Comparison of ENCODE assay signal across 12 cellular contexts in genomic region chr2:47155091-47155876, GRCh38. TPM values are rescaled to one million over a fixed set of nuclear protein-coding genes. Genes with fewer than 3 reads are reported as not detected.
DNase-seq lines count a peak whose midpoint lies in the region; ATAC-seq, FAIRE-seq and TF ChIP-seq lines count a peak whose summit lies in the region.
"Had no signal": no experiment of that assay in that cellular context is flagged by ENCODE, and none has a peak within 500 bp of the region (broad histone marks: within the 10 kb centered on the region; RNA-seq: fewer than 3 reads in every experiment).

TSS of gene STPG4 (minus strand) at chr2:47155308. CDS start at chr2:47155251, 57 bp downstream.

- POLR2A ChIA-PET in activated CD4-positive, alpha-beta memory T cell treated with anti-CD3 and anti-CD28 coated beads, Interleukin-2, amount 10 ng/mL, durations not matched to agents 7 days and 5 days (lab: Charles Lee) = interaction anchor here (1.7 kb wide), 1 partner anchor 17 kb away, joined by 6 read pairs; no protein-coding TSS in a partner anchor
- POLR2A ChIA-PET in activated CD4-positive, alpha-beta memory T cell treated with anti-CD3 and anti-CD28 coated beads for 36 hours (lab: Charles Lee) = no interaction called here

- no peaks in the 10 kb centered on the region for H3K9me3 Mint-ChIP-seq in activated CD4-positive, alpha-beta memory T cell treated with anti-CD3 and anti-CD28 coated beads, Interleukin-2, amount 10 ng/mL, durations not matched to agents 7 days and 5 days
- no peaks in the 10 kb centered on the region for H3K9me3 Mint-ChIP-seq in activated CD4-positive, alpha-beta memory T cell treated with anti-CD3 and anti-CD28 coated beads for 36 hours
- H3K9me3 Mint-ChIP-seq in central memory CD8-positive, alpha-beta T cell = no peaks in the 10 kb centered on the region
- H3K9me3 Mint-ChIP-seq in progenitor cell of endocrine pancreas (ENCODE audit: low read depth) = no peaks in the 10 kb centered on the region

- ATAC-seq in HG03460 (IDR thresholded peaks at IDR 0.05; ENCODE audit: unreplicated experiment) (peak; percentile 64), HG02763 (IDR thresholded peaks at IDR 0.05; ENCODE audit: unreplicated experiment) (no peak)
- peak; percentile 81 for ATAC-seq in central memory CD8-positive, alpha-beta T cell (replicated peaks; ENCODE audit: extremely low read depth, poor library complexity, severe bottlenecking)
- ATAC-seq: left lobe of liver had no signal

- H3K4me3 ChIP-seq in transverse colon = no peak within 1 kb of the TSS

- no peaks in the 10 kb centered on the region for H3K27me3 Mint-ChIP-seq in activated CD4-positive, alpha-beta memory T cell treated with anti-CD3 and anti-CD28 coated beads, Interleukin-2, amount 10 ng/mL, durations not matched to agents 7 days and 5 days
- no peaks in the 10 kb centered on the region for H3K27me3 Mint-ChIP-seq in activated CD4-positive, alpha-beta memory T cell treated with anti-CD3 and anti-CD28 coated beads for 36 hours
- H3K27me3 Mint-ChIP-seq in central memory CD8-positive, alpha-beta T cell = no peaks in the 10 kb centered on the region
- no peaks in the 10 kb centered on the region for H3K27me3 Mint-ChIP-seq in progenitor cell of endocrine pancreas

- in situ Hi-C loops in transverse colon (cut with MboI; ENCODE audit: low pct_ligation_motif_present in 1 of 4, low pct_unique_long_range_greater_than_20kb in 1 of 4, low sequenced_read_pairs in 3 of 4) = loop anchor here in 1 of 4 donors (25.0 kb wide), 1 partner anchor 143 kb away; no protein-coding TSS in a partner anchor

- H3K27me3 ChIP-seq in transverse colon = no peaks in the 10 kb centered on the region

- no peak within 1 kb of the TSS for H3K4me3 Mint-ChIP-seq in activated CD4-positive, alpha-beta memory T cell treated with anti-CD3 and anti-CD28 coated beads, Interleukin-2, amount 10 ng/mL, durations not matched to agents 7 days and 5 days
- H3K4me3 Mint-ChIP-seq in activated CD4-positive, alpha-beta memory T cell treated with anti-CD3 and anti-CD28 coated beads for 36 hours = no peak within 1 kb of the TSS
- peak within 1 kb of the TSS; percentile 5 for H3K4me3 Mint-ChIP-seq in central memory CD8-positive, alpha-beta T cell
- no peak within 1 kb of the TSS for H3K4me3 Mint-ChIP-seq in progenitor cell of endocrine pancreas (ENCODE audit: low read depth)

- CTCF ChIA-PET in activated CD4-positive, alpha-beta memory T cell treated with anti-CD3 and anti-CD28 coated beads, Interleukin-2, amount 10 ng/mL, durations not matched to agents 7 days and 5 days (lab: Charles Lee) = no interaction called here
- CTCF ChIA-PET in activated CD4-positive, alpha-beta memory T cell treated with anti-CD3 and anti-CD28 coated beads for 36 hours (lab: Charles Lee) = interaction anchor here (1.0 kb wide), 1 partner anchor 116 kb away, joined by 4 read pairs; no protein-coding TSS in a partner anchor

- no peaks in the 10 kb centered on the region for H3K9me3 ChIP-seq in transverse colon

- no peak for TF ChIP-seq POLR2A in transverse colon (IDR thresholded peaks at IDR 0.05)
- TF ChIP-seq POLR2A in GM12891 (IDR thresholded peaks at IDR 0.05; ENCODE audit: low read depth, low read length) = no peak

- H3K4me1 Mint-ChIP-seq in activated CD4-positive, alpha-beta memory T cell treated with anti-CD3 and anti-CD28 coated beads, Interleukin-2, amount 10 ng/mL, durations not matched to agents 7 days and 5 days = peaks cover 12% of the 10 kb centered on the region
- H3K4me1 Mint-ChIP-seq in activated CD4-positive, alpha-beta memory T cell treated with anti-CD3 and anti-CD28 coated beads for 36 hours (ENCODE audit: low read depth) = peaks cover 8% of the 10 kb centered on the region
- peaks cover 32% of the 10 kb centered on the region for H3K4me1 Mint-ChIP-seq in central memory CD8-positive, alpha-beta T cell
- H3K4me1 Mint-ChIP-seq in progenitor cell of endocrine pancreas (ENCODE audit: low read depth) = peaks cover 3% of the 10 kb centered on the region

- H3K36me3 ChIP-seq in transverse colon = peaks cover 0 to 34% (median 15%) of the 10 kb centered on the region in 4 donors

- H3K4me1 ChIP-seq in transverse colon = peaks cover 0 to 10% (median 5%) of the 10 kb centered on the region in 4 donors

- intact Hi-C loops in activated CD4-positive, alpha-beta memory T cell treated with anti-CD3 and anti-CD28 coated beads for 36 hours (cut with micrococcal nuclease) = no loop called here
- intact Hi-C loops in transverse colon (cut with DNase I; ENCODE audit: low total_unique reads) = no loop called here

- peak within 1 kb of the TSS; percentile 21 for H3K27ac Mint-ChIP-seq in activated CD4-positive, alpha-beta memory T cell treated with anti-CD3 and anti-CD28 coated beads, Interleukin-2, amount 10 ng/mL, durations not matched to agents 7 days and 5 days
- H3K27ac Mint-ChIP-seq in activated CD4-positive, alpha-beta memory T cell treated with anti-CD3 and anti-CD28 coated beads for 36 hours = no peak within 1 kb of the TSS
- peak within 1 kb of the TSS; percentile 69 for H3K27ac Mint-ChIP-seq in central memory CD8-positive, alpha-beta T cell (ENCODE audit: low read depth)
- peak within 1 kb of the TSS; percentile 10 for H3K27ac Mint-ChIP-seq in progenitor cell of endocrine pancreas

- no peak for FAIRE-seq in GM12891 (lab: Jason Lieb, UNC)

- DNase-seq in activated CD4-positive, alpha-beta memory T cell treated with anti-CD3 and anti-CD28 coated beads, Interleukin-2, amount 10 ng/mL, durations not matched to agents 7 days and 5 days = no peak
- DNase-seq in activated CD4-positive, alpha-beta memory T cell treated with anti-CD3 and anti-CD28 coated beads for 36 hours = no peak
- DNase-seq in central memory CD8-positive, alpha-beta T cell (ENCODE audit: low spot score in 2 of 2) = no peak
- DNase-seq in progenitor cell of endocrine pancreas (ENCODE audit: low spot score, unreplicated experiment) (no peak), transverse colon (no peak), GM12891 (ENCODE audit: insufficient read length, low spot score) (no peak)
- DNase-seq: NCI-H1417, NCI-H69, trophoblast cell had no signal

- H3K36me3 Mint-ChIP-seq in activated CD4-positive, alpha-beta memory T cell treated with anti-CD3 and anti-CD28 coated beads, Interleukin-2, amount 10 ng/mL, durations not matched to agents 7 days and 5 days (ENCODE audit: low read depth) = peaks cover 48% of the 10 kb centered on the region
- peaks cover 19% of the 10 kb centered on the region for H3K36me3 Mint-ChIP-seq in activated CD4-positive, alpha-beta memory T cell treated with anti-CD3 and anti-CD28 coated beads for 36 hours
- H3K36me3 Mint-ChIP-seq in central memory CD8-positive, alpha-beta T cell (ENCODE audit: insufficient read depth) = peaks cover 25% of the 10 kb centered on the region
- H3K36me3 Mint-ChIP-seq in progenitor cell of endocrine pancreas (ENCODE audit: insufficient read depth) = peaks cover 30% of the 10 kb centered on the region

- TF ChIP-seq CTCF in progenitor cell of endocrine pancreas (IDR thresholded peaks at IDR 0.05; ENCODE audit: unreplicated experiment) = no peak
- no peak for TF ChIP-seq CTCF in transverse colon (IDR thresholded peaks at IDR 0.05)

- 94% methylated on average over 7 to 30 of the region's 30 CpGs for WGBS in transverse colon (ENCODE audit: low coverage in 1 of 2), 2 donors

- no peak for TF ChIP-seq EP300 in transverse colon (IDR thresholded peaks at IDR 0.05; ENCODE audit: low read depth)

- H3K27ac ChIP-seq in transverse colon = peak within 1 kb of the TSS in 2 of 4 donors; percentile 31 to 37

TF ChIP-seq in GM12891, 5 proteins besides CTCF, POLR2A, EP300 and RAD21:
- TF ChIP-seq POU2F2 (IDR thresholded peaks at IDR 0.05; ENCODE audit: low read depth, low read length) (no peak), SPI1 (IDR thresholded peaks at IDR 0.05; ENCODE audit: low read depth, low read length) (no peak), TAF1 (IDR thresholded peaks at IDR 0.05; ENCODE audit: low read depth, low read length) (no peak), POLR2AphosphoS5 (IDR thresholded peaks at IDR 0.05; ENCODE audit: low read depth, low read length) (no peak), PAX5 (IDR thresholded peaks at IDR 0.05; ENCODE audit: insufficient read depth, low read length, severe bottlenecking) (no peak)

RNA-seq across cellular contexts. Expression of gene STPG4, which starts in this region (rescaled TPM):
- total RNA-seq in activated CD4-positive, alpha-beta memory T cell treated with anti-CD3 and anti-CD28 coated beads, Interleukin-2, amount 10 ng/mL, durations not matched to agents 7 days and 5 days = under 1 TPM in 1 of 2 experiments, not detected in 1; 0.13 TPM
- not detected for total RNA-seq in activated CD4-positive, alpha-beta memory T cell treated with anti-CD3 and anti-CD28 coated beads for 36 hours
- 0.33 and 0.34 TPM in 2 replicates for total RNA-seq in progenitor cell of endocrine pancreas
- 1 to 10 TPM in 1 of 4 donors, under 1 TPM in 2, not detected in 1; 0.64 to 1.2 (median 0.82) TPM for total RNA-seq in transverse colon
- 0.06 TPM for polyA plus RNA-seq in GM12891 (2012; ENCODE audit: low read depth, missing spikeins)
- total RNA-seq: left lobe of liver had no signal
